8 cellular contexts compared by ENCODE assay signal in genomic region chr1:109793486-109794318, GRCh38. TPM values are rescaled to one million over a fixed set of nuclear protein-coding genes. Genes with fewer than 3 reads are reported as not detected.
DNase-seq lines count a peak whose midpoint lies in the region; ATAC-seq, FAIRE-seq and TF ChIP-seq lines count a peak whose summit lies in the region.

No MANE protein-coding gene starts in this region.

- TF ChIP-seq RAD21 in IMR-90 (IDR thresholded peaks at IDR 0.05; ENCODE audit: low read length): no peak

- intact Hi-C loops in IMR-90 (cut with micrococcal nuclease) (no loop called here), Panc1 (cut with micrococcal nuclease; ENCODE audit: unreplicated experiment) (loop anchor here (5.0 kb wide), 1 partner anchor 119 kb away; the partner anchor contains the start of gene CSF1)

- H3K27ac ChIP-seq in IMR-90 (ENCODE audit: insufficient read depth, low read length): peak overlapping the region; percentile 10; the same call in 1 of the 2 replicates
- H3K27ac ChIP-seq in Panc1 (ENCODE audit: low read length): peak overlapping the region; percentile 93
- H3K27ac ChIP-seq in keratinocyte (ENCODE audit: control insufficient read depth, insufficient read depth, low read length): no peak overlapping the region

- no peaks in the 10 kb centered on the region for H3K36me3 Mint-ChIP-seq in brain
- no peaks in the 10 kb centered on the region for H3K36me3 Mint-ChIP-seq in stimulated activated effector memory CD8-positive, alpha-beta T cell treated with anti-CD3 and anti-CD28 coated beads, Interleukin-12 subunit alpha, Interleukin-12 subunit beta, amount 100 ng/mL, for 72 hours

- no peaks in the 10 kb centered on the region for H3K79me2 ChIP-seq in keratinocyte (ENCODE audit: control insufficient read depth, insufficient read depth, low read length)

- H3K4me1 Mint-ChIP-seq in brain: peaks cover 56% of the 10 kb centered on the region
- peaks cover 84% of the 10 kb centered on the region for H3K4me1 Mint-ChIP-seq in stimulated activated effector memory CD8-positive, alpha-beta T cell treated with anti-CD3 and anti-CD28 coated beads, Interleukin-12 subunit alpha, Interleukin-12 subunit beta, amount 100 ng/mL, for 72 hours

- in situ Hi-C loops in IMR-90 (cut with MboI; ENCODE audit: low sequenced_read_pairs) (loop anchor here (25.0 kb wide), 1 partner anchor 119 kb away; the partner anchor contains the start of gene CSF1), Panc1 (cut with HindIII; ENCODE audit: low pct_unique_long_range_greater_than_20kb, low sequenced_read_pairs) (no loop called here), GM13976 (cut with MboI; ENCODE audit: low sequenced_read_pairs, unreplicated experiment) (no loop called here)

- peak overlapping the region; percentile 93 for H2AK5ac ChIP-seq in IMR-90 (ENCODE audit: low read depth, low read length)

- peak overlapping the region in 1 of 5 experiments; percentile 39 for H3K4me3 Mint-ChIP-seq in brain
- peak overlapping the region; percentile 25 for H3K4me3 Mint-ChIP-seq in stimulated activated effector memory CD8-positive, alpha-beta T cell treated with anti-CD3 and anti-CD28 coated beads, Interleukin-12 subunit alpha, Interleukin-12 subunit beta, amount 100 ng/mL, for 72 hours

- H3K4me2 ChIP-seq in IMR-90 (ENCODE audit: low read depth, low read length): no peak overlapping the region
- peak overlapping the region; percentile 56 for H3K4me2 ChIP-seq in keratinocyte (ENCODE audit: control insufficient read depth, extremely low read depth, insufficient read depth, low read depth, low read length)

- no peak overlapping the region for H3K23ac ChIP-seq in IMR-90 (ENCODE audit: low read depth, low read length)

- no peaks in the 10 kb centered on the region for H3K9me3 Mint-ChIP-seq in brain
- no peaks in the 10 kb centered on the region for H3K9me3 Mint-ChIP-seq in stimulated activated effector memory CD8-positive, alpha-beta T cell treated with anti-CD3 and anti-CD28 coated beads, Interleukin-12 subunit alpha, Interleukin-12 subunit beta, amount 100 ng/mL, for 72 hours

- CTCF ChIA-PET in IMR-90 (lab: Yijun Ruan, JAX): interaction anchor here (1.0 to 1.3 kb wide), 2 partner anchors 10 to 191 kb away, joined by 5 to 8 read pairs; partner anchors contain the start of gene AHCYL1
- CTCF ChIA-PET in Panc1 (lab: Charles Lee): interaction anchor here (0.6 to 0.7 kb wide), 2 partner anchors 130 to 272 kb away, joined by 6 read pairs; no protein-coding TSS in a partner anchor

- TF ChIP-seq CTCF in BE2C (IDR thresholded peaks at IDR 0.05; ENCODE audit: low read depth, low read length) (peak; percentile 19; the same call in 1 of the 2 replicates), IMR-90 (conservative IDR thresholded peaks at IDR 0.05; ENCODE audit: low read depth, low read length) (no peak), Panc1 (IDR thresholded peaks at IDR 0.05) (no peak), brain (conservative IDR thresholded peaks at IDR 0.05) (no peak), keratinocyte (optimal IDR thresholded peaks at IDR 0.05 in 1 of 3, IDR thresholded peaks at IDR 0.05 in 1 of 3, conservative IDR thresholded peaks at IDR 0.05 in 1 of 3; ENCODE audit: extremely low read depth in 1 of 3, insufficient read depth in 2 of 3, low read length in 3 of 3) (no peak), GM13976 (IDR thresholded peaks at IDR 0.05; ENCODE audit: borderline replicate concordance, control extremely low read depth, extremely low read depth, insufficient read depth, missing control alignments) (no peak)

- dilution Hi-C loops in IMR-90 (cut with HindIII; ENCODE audit: low sequenced_read_pairs, unreplicated experiment): no loop called here
- dilution Hi-C loops in keratinocyte (cut with MboI; ENCODE audit: extremely low pct_ligation_motif_present, low sequenced_read_pairs): no loop called here

- H4K20me1 ChIP-seq in IMR-90 (ENCODE audit: insufficient read depth, low read length): no peaks in the 10 kb centered on the region
- no peaks in the 10 kb centered on the region for H4K20me1 ChIP-seq in keratinocyte (ENCODE audit: control insufficient read depth, extremely low read depth, insufficient read depth, low read length)

- DNase-seq in BE2C (peak; percentile 52), IMR-90 (peak; percentile 81), Panc1 (ENCODE audit: low read depth, low spot score) (no peak), keratinocyte (ENCODE audit: low read depth, low spot score) (no peak), GM13976 (ENCODE audit: low spot score) (no peak)
- DNase-seq in stimulated activated effector memory CD8-positive, alpha-beta T cell treated with anti-CD3 and anti-CD28 coated beads, Interleukin-12 subunit alpha, Interleukin-12 subunit beta, amount 100 ng/mL, for 72 hours (ENCODE audit: low spot score in 2 of 2): no peak

- H3K18ac ChIP-seq in IMR-90 (ENCODE audit: low read depth, low read length): peak overlapping the region; percentile 14

- peak overlapping the region; percentile 47 to 94 (median 92) for H3K27ac Mint-ChIP-seq in brain
- peak overlapping the region; percentile 96 for H3K27ac Mint-ChIP-seq in stimulated activated effector memory CD8-positive, alpha-beta T cell treated with anti-CD3 and anti-CD28 coated beads, Interleukin-12 subunit alpha, Interleukin-12 subunit beta, amount 100 ng/mL, for 72 hours

- peak overlapping the region; percentile 19 for H2AFZ ChIP-seq in IMR-90 (replicated peaks; ENCODE audit: low read length, poor library complexity)
- H2AFZ ChIP-seq in keratinocyte (ENCODE audit: control insufficient read depth, low read length): peak overlapping the region; percentile 42

- BruUV-seq in IMR-90 (replicated peaks; lab: Mats Ljungman, UMichigan) (no TSS peak), Panc1 (replicated peaks; lab: Mats Ljungman, UMichigan) (TSS peak; percentile 67)

- no peak for ATAC-seq in IMR-90 (ENCODE audit: low read depth)
- peak; percentile 14; the same call in 1 of the 2 replicates for ATAC-seq in Panc1
- peak; percentile 67 for ATAC-seq in stimulated activated effector memory CD8-positive, alpha-beta T cell treated with anti-CD3 and anti-CD28 coated beads, Interleukin-12 subunit alpha, Interleukin-12 subunit beta, amount 100 ng/mL, for 72 hours
- ATAC-seq in GM19452 (IDR thresholded peaks at IDR 0.05; ENCODE audit: unreplicated experiment): no peak

- no peak overlapping the region for H4K5ac ChIP-seq in IMR-90 (ENCODE audit: low read depth, low read length)

- H3K9ac ChIP-seq in IMR-90 (ENCODE audit: low read depth, low read length) (no peak overlapping the region), keratinocyte (ENCODE audit: control insufficient read depth, extremely low read depth, insufficient read depth, low read length) (no peak overlapping the region)

- peak overlapping the region; percentile 92 for H4K91ac ChIP-seq in IMR-90 (ENCODE audit: insufficient read depth, low read depth, low read length)

- no peak for TF ChIP-seq POLR2A in IMR-90 (IDR thresholded peaks at IDR 0.05; ENCODE audit: low read depth, low read length)

- H3K9me1 ChIP-seq in IMR-90 (ENCODE audit: insufficient read depth, low read length): peaks cover 23% of the 10 kb centered on the region
- no peaks in the 10 kb centered on the region for H3K9me1 ChIP-seq in keratinocyte (ENCODE audit: control insufficient read depth, extremely low read depth, insufficient read depth, low read length)

- H2BK5ac ChIP-seq in IMR-90 (ENCODE audit: low read depth, low read length, poor library complexity, severe bottlenecking): peak overlapping the region; percentile 4

- H3K36me3 ChIP-seq in BE2C: no peaks in the 10 kb centered on the region
- H3K36me3 ChIP-seq in IMR-90 (ENCODE audit: control insufficient read depth, insufficient read depth, low read length): no peaks in the 10 kb centered on the region
- no peaks in the 10 kb centered on the region for H3K36me3 ChIP-seq in Panc1 (ENCODE audit: control insufficient read depth, insufficient read depth, low read length)
- no peaks in the 10 kb centered on the region for H3K36me3 ChIP-seq in keratinocyte (ENCODE audit: control insufficient read depth in 2 of 2, extremely low read depth in 1 of 2, insufficient read depth in 2 of 2, low read length in 2 of 2)

- 50% methylated on average over 1 of the region's 11 CpGs; no CpG with 5 or more reads in 1 of the 2 experiments for WGBS in IMR-90 (ENCODE audit: extremely low coverage in 2 of 2, insufficient read length in 1 of 2), 2 experiments

- H3K4me3 ChIP-seq in BE2C (ENCODE audit: low read depth, low read length) (peak overlapping the region; percentile 7; the same call in 1 of the 2 replicates), IMR-90 (ENCODE audit: insufficient read depth, low read depth, low read length) (no peak overlapping the region), Panc1 (ENCODE audit: low read depth in 2 of 2, low read length in 2 of 2) (peak overlapping the region in 1 of 2 experiments; percentile 20; a peak in 1 of 4 replicates), keratinocyte (ENCODE audit: control insufficient read depth in 2 of 3, extremely low read depth in 1 of 3, insufficient read depth in 2 of 3, low read depth in 1 of 3, low read length in 3 of 3) (no peak overlapping the region)

- H4K8ac ChIP-seq in IMR-90 (ENCODE audit: low read depth in 2 of 2, low read length in 2 of 2): peak overlapping the region in 1 of 2 experiments; percentile 95; a peak in 3 of 4 replicates

- peak overlapping the region; percentile 98 for H2BK120ac ChIP-seq in IMR-90 (ENCODE audit: low read depth, low read length)

- H3K56ac ChIP-seq in IMR-90 (ENCODE audit: extremely low read depth, insufficient read depth, low read length): no peak overlapping the region

- H3K9me3 ChIP-seq in BE2C (no peaks in the 10 kb centered on the region), IMR-90 (ENCODE audit: control insufficient read depth, insufficient read depth, low read length) (no peaks in the 10 kb centered on the region), Panc1 (ENCODE audit: control insufficient read depth, insufficient read depth, low read depth, low read length) (no peaks in the 10 kb centered on the region), keratinocyte (ENCODE audit: control insufficient read depth, low read depth, low read length) (no peaks in the 10 kb centered on the region)

- no peaks in the 10 kb centered on the region for H3K79me1 ChIP-seq in IMR-90 (ENCODE audit: low read depth in 1 of 2, low read length in 2 of 2)

- H2AK9ac ChIP-seq in IMR-90 (replicated peaks; ENCODE audit: low read depth, low read length, poor library complexity): peak overlapping the region; percentile 3

- peaks cover 4% of the 10 kb centered on the region for H3K27me3 Mint-ChIP-seq in brain

- H3K14ac ChIP-seq in IMR-90 (replicated peaks; ENCODE audit: low read depth, low read length): peak overlapping the region; percentile 61; the same call in 1 of the 2 replicates

- POLR2A ChIA-PET in IMR-90 (lab: Charles Lee; ENCODE audit: unreplicated experiment): no interaction called here
- POLR2A ChIA-PET in Panc1 (lab: Charles Lee): interaction anchor here (0.7 kb wide), 1 partner anchor 191 kb away, joined by 3 read pairs; the partner anchor contains the start of gene AHCYL1

- H3K4me1 ChIP-seq in BE2C (peaks cover 29% of the 10 kb centered on the region), IMR-90 (ENCODE audit: control insufficient read depth, insufficient read depth, low read length) (peaks cover 33% of the 10 kb centered on the region), Panc1 (ENCODE audit: control insufficient read depth, insufficient read depth, low read length) (peaks cover 75% of the 10 kb centered on the region), keratinocyte (ENCODE audit: control insufficient read depth, extremely low read depth, insufficient read depth, low read length) (peaks cover 22% of the 10 kb centered on the region)

- no peak for FAIRE-seq in keratinocyte (lab: Jason Lieb, UNC)

- H2BK20ac ChIP-seq in IMR-90 (ENCODE audit: low read depth, low read length): peak overlapping the region; percentile 97

- peak overlapping the region; percentile 91 for H3K4ac ChIP-seq in IMR-90 (ENCODE audit: low read depth, low read length)

- H3K27me3 ChIP-seq in BE2C (no peaks in the 10 kb centered on the region), IMR-90 (ENCODE audit: control insufficient read depth, insufficient read depth, low read length) (no peaks in the 10 kb centered on the region), Panc1 (ENCODE audit: control insufficient read depth, insufficient read depth, low read length) (no peaks in the 10 kb centered on the region), keratinocyte (ENCODE audit: control insufficient read depth, extremely low read depth, insufficient read depth, low read length) (no peaks in the 10 kb centered on the region)

- H2BK15ac ChIP-seq in IMR-90 (ENCODE audit: low read depth, low read length): peak overlapping the region; percentile 93; the same call in 2 of the 3 replicates

RNA-seq across cellular contexts. Expression of gene EPS8L3, which starts 30.0 kb away (rescaled TPM):
- polyA plus RNA-seq in BE2C (2012; ENCODE audit: insufficient read depth, insufficient read length, low read depth): 0.29 TPM
- not detected in 2 replicates for total RNA-seq in IMR-90 (2012; rRNA removed)
- not detected in 2 replicates for polyA plus RNA-seq in IMR-90 (2012; rRNA removed)
- 0.11 TPM in 1 of 2 replicates, not detected in the other for polyA plus RNA-seq in IMR-90 (2012; cell fraction: cytosol; rRNA removed)
- not detected in 2 replicates for polyA plus RNA-seq in IMR-90 (2012; cell fraction: nucleus; rRNA removed; ENCODE audit: low replicate concordance)
- total RNA-seq in Panc1 (2021; ENCODE audit: unreplicated experiment): not detected
- not detected for polyA plus RNA-seq in Panc1 (2012; ENCODE audit: insufficient read length)
- not detected for polyA plus RNA-seq in brain (ENCODE audit: insufficient read depth, low read depth, low replicate concordance)
- polyA plus RNA-seq in keratinocyte: not detected in 3 replicates
- polyA plus RNA-seq in keratinocyte (2011; ENCODE audit: low read depth): not detected
- not detected in 2 replicates for polyA plus RNA-seq in keratinocyte (2011; cell fraction: cytosol; rRNA removed)
- not detected in 2 replicates for polyA plus RNA-seq in keratinocyte (2011; cell fraction: nucleus; rRNA removed)
- polyA plus RNA-seq in keratinocyte (2012; ENCODE audit: low replicate concordance): not detected in 2 replicates
- polyA minus RNA-seq in keratinocyte: not detected in 3 replicates
- not detected for polyA minus RNA-seq in keratinocyte (2011; cell fraction: cytosol; rRNA and poly(A)+ RNA removed)
- not detected in 2 replicates for polyA minus RNA-seq in keratinocyte (2011; cell fraction: nucleus; rRNA and poly(A)+ RNA removed)

RNA-seq across cellular contexts. Expression of gene GSTM3, which starts 52.9 kb away (rescaled TPM):
- polyA plus RNA-seq in BE2C (2012; ENCODE audit: insufficient read depth, insufficient read length, low read depth): 71.4 TPM
- total RNA-seq in IMR-90 (2012; rRNA removed) (101 and 131 TPM in 2 replicates), Panc1 (2021; ENCODE audit: unreplicated experiment) (93.1 TPM)
- polyA plus RNA-seq in IMR-90 (2012; rRNA removed) (97.4 and 102 TPM in 2 replicates), brain (ENCODE audit: insufficient read depth, low read depth, low replicate concordance) (107 TPM), keratinocyte (113 to 158 TPM (median 115 TPM) in 3 replicates)
- 69.1 and 108 TPM in 2 replicates for polyA plus RNA-seq in IMR-90 (2012; cell fraction: cytosol; rRNA removed)
- polyA plus RNA-seq in IMR-90 (2012; cell fraction: nucleus; rRNA removed; ENCODE audit: low replicate concordance): 19.5 and 60.7 TPM in 2 replicates
- 78.4 TPM for polyA plus RNA-seq in Panc1 (2012; ENCODE audit: insufficient read length)
- polyA plus RNA-seq in keratinocyte (2011; ENCODE audit: low read depth): 25.8 TPM
- polyA plus RNA-seq in keratinocyte (2011; cell fraction: cytosol; rRNA removed): 148 and 175 TPM in 2 replicates
- polyA plus RNA-seq in keratinocyte (2011; cell fraction: nucleus; rRNA removed): 82.9 and 93.4 TPM in 2 replicates
- 69.1 and 93.6 TPM in 2 replicates for polyA plus RNA-seq in keratinocyte (2012; ENCODE audit: low replicate concordance)
- 24.2 to 76.2 TPM (median 58.1 TPM) in 3 replicates for polyA minus RNA-seq in keratinocyte
- 61.0 TPM for polyA minus RNA-seq in keratinocyte (2011; cell fraction: cytosol; rRNA and poly(A)+ RNA removed)
- 15.0 and 27.2 TPM in 2 replicates for polyA minus RNA-seq in keratinocyte (2011; cell fraction: nucleus; rRNA and poly(A)+ RNA removed)

Comparison
In these comparisons a context has a peak if more than half of its experiments do, and no peak if none do; other contexts are left out.
1. DNase-seq: peak in BE2C (single experiment) and IMR-90 (single experiment); none in Panc1 (single experiment), keratinocyte (single experiment), stimulated activated effector memory CD8-positive, alpha-beta T cell treated with anti-CD3 and anti-CD28 coated beads, Interleukin-12 subunit alpha, Interleukin-12 subunit beta, amount 100 ng/mL, for 72 hours (0 of 2) and GM13976 (single experiment).
2. ATAC-seq: peak in Panc1 (single experiment) and stimulated activated effector memory CD8-positive, alpha-beta T cell treated with anti-CD3 and anti-CD28 coated beads, Interleukin-12 subunit alpha, Interleukin-12 subunit beta, amount 100 ng/mL, for 72 hours (single experiment); none in IMR-90 (single experiment) and GM19452 (single experiment).